12 cellular contexts compared by ENCODE assay signal in genomic region chr13:91352891-91353290, GRCh38. TPM values are rescaled to one million over a fixed set of nuclear protein-coding genes. Genes with fewer than 3 reads are reported as not detected.
DNase-seq lines count a peak whose midpoint lies in the region; ATAC-seq and TF ChIP-seq lines count a peak whose summit lies in the region.
"Not testable (repeated sequence)": the region's sequence is repeated elsewhere in the genome, so short reads cannot be mapped to it uniquely, and the experiment has no call there.
"Had no signal": no experiment of that assay in that cellular context is flagged by ENCODE, and none has a peak within 500 bp of the region (broad histone marks: within the 10 kb centered on the region; RNA-seq: fewer than 3 reads in every experiment).

No MANE protein-coding gene starts in this region.

- not testable (repeated sequence) for H2AFZ ChIP-seq in Karpas-422 (ENCODE audit: low read length)

- not testable (repeated sequence) for H3K4me2 ChIP-seq in Karpas-422 (ENCODE audit: low read depth, low read length, poor library complexity, severe bottlenecking)

- not testable (repeated sequence) for H3K27me3 ChIP-seq in CD4-positive, alpha-beta T cell (ENCODE audit: control insufficient read depth, insufficient read depth, low read length); Karpas-422 (ENCODE audit: low read length); thyroid gland

- peaks cover 79% of the 10 kb centered on the region for H3K36me3 Mint-ChIP-seq in CD4-positive, alpha-beta T cell (ENCODE audit: low read depth)
- H3K36me3 Mint-ChIP-seq in activated CD8-positive, alpha-beta memory T cell treated with anti-CD3 and anti-CD28 coated beads, Interleukin-2, amount 10 ng/mL, durations not matched to agents 7 days and 5 days: peaks cover 78% of the 10 kb centered on the region
- peaks cover 87% of the 10 kb centered on the region for H3K36me3 Mint-ChIP-seq in activated T-helper 2 cell treated with anti-CD3 and anti-CD28 coated beads, Interferon-gamma antibody, Interleukin-2, Interleukin-4, amounts not matched to agents 10 μg/mL and 5 μg/mL and 100 μg/mL, durations not matched to agents 14 hours and 24 hours and 36 hours (ENCODE audit: low read depth)
- H3K36me3 Mint-ChIP-seq in brain: peaks cover 63% of the 10 kb centered on the region
- H3K36me3 Mint-ChIP-seq in nephron progenitor cell (ENCODE audit: low read depth): peaks cover 84% of the 10 kb centered on the region

- H3K9ac ChIP-seq in Karpas-422 (ENCODE audit: low read length); SK-N-MC (ENCODE audit: insufficient read length): not testable (repeated sequence)

- H3K4me1 Mint-ChIP-seq in CD4-positive, alpha-beta T cell (ENCODE audit: low read depth): peaks cover 53% of the 10 kb centered on the region
- H3K4me1 Mint-ChIP-seq in activated CD8-positive, alpha-beta memory T cell treated with anti-CD3 and anti-CD28 coated beads, Interleukin-2, amount 10 ng/mL, durations not matched to agents 7 days and 5 days: peaks cover 45% of the 10 kb centered on the region
- peaks cover 44% of the 10 kb centered on the region for H3K4me1 Mint-ChIP-seq in activated T-helper 2 cell treated with anti-CD3 and anti-CD28 coated beads, Interferon-gamma antibody, Interleukin-2, Interleukin-4, amounts not matched to agents 10 μg/mL and 5 μg/mL and 100 μg/mL, durations not matched to agents 14 hours and 24 hours and 36 hours (ENCODE audit: low read depth)
- H3K4me1 Mint-ChIP-seq in brain (peaks cover 61% of the 10 kb centered on the region), nephron progenitor cell (peaks cover 87% of the 10 kb centered on the region)

- not testable (repeated sequence) for TF ChIP-seq CTCF in CD4-positive, alpha-beta T cell (IDR thresholded peaks at IDR 0.05); brain (conservative IDR thresholded peaks at IDR 0.05); nephron progenitor cell (IDR thresholded peaks at IDR 0.05); thyroid gland (IDR thresholded peaks at IDR 0.05)

- H3K27me3 Mint-ChIP-seq in CD4-positive, alpha-beta T cell; activated CD8-positive, alpha-beta memory T cell treated with anti-CD3 and anti-CD28 coated beads, Interleukin-2, amount 10 ng/mL, durations not matched to agents 7 days and 5 days; activated T-helper 2 cell treated with anti-CD3 and anti-CD28 coated beads, Interferon-gamma antibody, Interleukin-2, Interleukin-4, amounts not matched to agents 10 μg/mL and 5 μg/mL and 100 μg/mL, durations not matched to agents 14 hours and 24 hours and 36 hours (ENCODE audit: low read depth); brain; nephron progenitor cell (ENCODE audit: low read depth, poor library complexity): not testable (repeated sequence)

- peaks cover 38% of the 10 kb centered on the region for H3K79me2 ChIP-seq in Karpas-422 (ENCODE audit: low read length)

- not testable (repeated sequence) for TF ChIP-seq POLR2A in thyroid gland (IDR thresholded peaks at IDR 0.05)

- peaks cover 71% of the 10 kb centered on the region for H3K4me1 ChIP-seq in Karpas-422 (ENCODE audit: low read length)
- peaks cover 41 to 43% of the 10 kb centered on the region in 2 donors for H3K4me1 ChIP-seq in thyroid gland

- H3K9me2 ChIP-seq in Karpas-422 (replicated peaks; ENCODE audit: insufficient read depth, low read length): not testable (repeated sequence)

- H3K9me3 ChIP-seq in CD4-positive, alpha-beta T cell (ENCODE audit: control insufficient read depth, low read length); Karpas-422 (ENCODE audit: low read length); SK-N-MC (ENCODE audit: low read depth, low read length); thyroid gland: not testable (repeated sequence)

- POLR2A ChIA-PET in CD4-positive, alpha-beta T cell (lab: Charles Lee): not testable (repeated sequence)

- peaks cover 73% of the 10 kb centered on the region for H4K20me1 ChIP-seq in Karpas-422 (ENCODE audit: insufficient read depth, low read depth, low read length)

- DNase-seq in CD4-positive, alpha-beta T cell; SK-N-MC (ENCODE audit: low read depth, low spot score); activated CD8-positive, alpha-beta memory T cell treated with anti-CD3 and anti-CD28 coated beads, Interleukin-2, amount 10 ng/mL, durations not matched to agents 7 days and 5 days; activated T-helper 2 cell treated with anti-CD3 and anti-CD28 coated beads, Interferon-gamma antibody, Interleukin-2, Interleukin-4, amounts not matched to agents 10 μg/mL and 5 μg/mL and 100 μg/mL, durations not matched to agents 14 hours and 24 hours and 36 hours (ENCODE audit: low spot score); nephron progenitor cell; thyroid gland: not testable (repeated sequence)
- peak; percentile 44 for DNase-seq in Karpas-422

- H3K4me3 ChIP-seq in Karpas-422 (ENCODE audit: low read length); SK-N-MC; thyroid gland (replicated peaks in 1 of 3): not testable (repeated sequence)

- not testable (repeated sequence) for H3K27ac ChIP-seq in CD4-positive, alpha-beta T cell (ENCODE audit: low read depth, low read length); Karpas-422 (ENCODE audit: low read length)
- H3K27ac ChIP-seq in SK-N-MC (peak overlapping the region; percentile 63; the same call in 1 of the 2 replicates), thyroid gland (peak overlapping the region; percentile 7 to 68 (median 44))

- not testable (repeated sequence) for ATAC-seq in CD4-positive, alpha-beta T cell (ENCODE audit: poor library complexity); activated CD8-positive, alpha-beta memory T cell treated with anti-CD3 and anti-CD28 coated beads, Interleukin-2, amount 10 ng/mL, durations not matched to agents 7 days and 5 days

- H3K9me3 Mint-ChIP-seq in CD4-positive, alpha-beta T cell; activated CD8-positive, alpha-beta memory T cell treated with anti-CD3 and anti-CD28 coated beads, Interleukin-2, amount 10 ng/mL, durations not matched to agents 7 days and 5 days (ENCODE audit: low read depth); activated T-helper 2 cell treated with anti-CD3 and anti-CD28 coated beads, Interferon-gamma antibody, Interleukin-2, Interleukin-4, amounts not matched to agents 10 μg/mL and 5 μg/mL and 100 μg/mL, durations not matched to agents 14 hours and 24 hours and 36 hours; brain; nephron progenitor cell: not testable (repeated sequence)

- not testable (repeated sequence) for H3K27ac Mint-ChIP-seq in CD4-positive, alpha-beta T cell; activated T-helper 2 cell treated with anti-CD3 and anti-CD28 coated beads, Interferon-gamma antibody, Interleukin-2, Interleukin-4, amounts not matched to agents 10 μg/mL and 5 μg/mL and 100 μg/mL, durations not matched to agents 14 hours and 24 hours and 36 hours
- H3K27ac Mint-ChIP-seq in activated CD8-positive, alpha-beta memory T cell treated with anti-CD3 and anti-CD28 coated beads, Interleukin-2, amount 10 ng/mL, durations not matched to agents 7 days and 5 days: peak overlapping the region; percentile 46
- H3K27ac Mint-ChIP-seq in brain (peak overlapping the region in 1 of 5 experiments; percentile 10), nephron progenitor cell (peak overlapping the region; percentile 59)

- CTCF ChIA-PET in CD4-positive, alpha-beta T cell (lab: Charles Lee): not testable (repeated sequence)
- CTCF ChIA-PET in activated CD8-positive, alpha-beta memory T cell treated with anti-CD3 and anti-CD28 coated beads, Interleukin-2, amount 10 ng/mL, durations not matched to agents 7 days and 5 days (lab: Charles Lee): interaction anchor here (0.7 kb wide), 1 partner anchor 54 kb away, joined by 3 read pairs; no protein-coding TSS in a partner anchor

- H3K36me3 ChIP-seq in Karpas-422 (ENCODE audit: insufficient read depth, low read length): peaks cover 88% of the 10 kb centered on the region
- H3K36me3 ChIP-seq in SK-N-MC (ENCODE audit: insufficient read depth, low read length): peaks cover 90% of the 10 kb centered on the region
- peaks cover 13 to 19% of the 10 kb centered on the region in 2 donors for H3K36me3 ChIP-seq in thyroid gland

- intact Hi-C loops in CD4-positive, alpha-beta T cell (cut with DNase I, micrococcal nuclease); activated T-helper 2 cell treated with anti-CD3 and anti-CD28 coated beads, Interferon-gamma antibody, Interleukin-2, Interleukin-4, amounts not matched to agents 10 μg/mL and 5 μg/mL and 100 μg/mL, durations not matched to agents 14 hours and 24 hours and 36 hours (cut with micrococcal nuclease); thyroid gland (cut with DNase I): not testable (repeated sequence)

- peak overlapping the region; percentile 35 for H3K4me3 Mint-ChIP-seq in CD4-positive, alpha-beta T cell
- H3K4me3 Mint-ChIP-seq in activated CD8-positive, alpha-beta memory T cell treated with anti-CD3 and anti-CD28 coated beads, Interleukin-2, amount 10 ng/mL, durations not matched to agents 7 days and 5 days: not testable (repeated sequence)
- peak overlapping the region; percentile 1 for H3K4me3 Mint-ChIP-seq in activated T-helper 2 cell treated with anti-CD3 and anti-CD28 coated beads, Interferon-gamma antibody, Interleukin-2, Interleukin-4, amounts not matched to agents 10 μg/mL and 5 μg/mL and 100 μg/mL, durations not matched to agents 14 hours and 24 hours and 36 hours (ENCODE audit: low read depth)
- peak overlapping the region in 4 of 5 experiments; percentile 18 to 50 (median 35) for H3K4me3 Mint-ChIP-seq in brain
- H3K4me3 Mint-ChIP-seq in nephron progenitor cell: peak overlapping the region; percentile 99

- 88 to 90% methylated on average over 7 of the region's 7 CpGs for WGBS in thyroid gland, 2 donors

RNA-seq across cellular contexts. Expression of gene MIR17HG, which starts 5.4 kb away (rescaled TPM):
- 1 to 10 TPM; 6.0 to 6.6 TPM for total RNA-seq in CD4-positive, alpha-beta T cell
- 3.8 and 23.4 TPM in 2 replicates for total RNA-seq in Karpas-422 (2014; rRNA removed; shearing (Covaris generic); ENCODE audit: low replicate concordance)
- 10 to 100 TPM in 1 of 2 experiments, 1 to 10 TPM in 1; 8.4 to 15.5 TPM for total RNA-seq in activated CD8-positive, alpha-beta memory T cell treated with anti-CD3 and anti-CD28 coated beads, Interleukin-2, amount 10 ng/mL, durations not matched to agents 7 days and 5 days
- total RNA-seq in activated T-helper 2 cell treated with anti-CD3 and anti-CD28 coated beads, Interferon-gamma antibody, Interleukin-2, Interleukin-4, amounts not matched to agents 10 μg/mL and 5 μg/mL and 100 μg/mL, durations not matched to agents 14 hours and 24 hours and 36 hours: 32.5 and 32.8 TPM in 2 replicates
- polyA plus RNA-seq in brain (ENCODE audit: insufficient read depth, low read depth, low replicate concordance): not detected
- total RNA-seq in thyroid gland: 10 to 100 TPM in 1 of 4 donors, 1 to 10 TPM in 3; 2.2 to 12.1 (median 6.4) TPM

RNA-seq across cellular contexts. Expression of gene GPC5, which starts 45.5 kb away (rescaled TPM):
- not detected for total RNA-seq in CD4-positive, alpha-beta T cell
- total RNA-seq in Karpas-422 (2014; rRNA removed; shearing (Covaris generic); ENCODE audit: low replicate concordance): not detected in 2 replicates
- total RNA-seq in activated CD8-positive, alpha-beta memory T cell treated with anti-CD3 and anti-CD28 coated beads, Interleukin-2, amount 10 ng/mL, durations not matched to agents 7 days and 5 days: not detected
- 0.57 and 1.1 TPM in 2 replicates for total RNA-seq in activated T-helper 2 cell treated with anti-CD3 and anti-CD28 coated beads, Interferon-gamma antibody, Interleukin-2, Interleukin-4, amounts not matched to agents 10 μg/mL and 5 μg/mL and 100 μg/mL, durations not matched to agents 14 hours and 24 hours and 36 hours
- polyA plus RNA-seq in brain (ENCODE audit: insufficient read depth, low read depth, low replicate concordance): 3.1 TPM
- total RNA-seq in thyroid gland: 1 to 10 TPM in 3 of 4 donors, under 1 TPM in 1; 0.67 to 2.3 (median 1.3) TPM
- total RNA-seq: A172 had no signal
- polyA plus RNA-seq: BJ; CD4-positive, alpha-beta memory T cell; GM23248 had no signal
